20 cellular contexts compared by ENCODE assay signal in the genomic region with DNA sequence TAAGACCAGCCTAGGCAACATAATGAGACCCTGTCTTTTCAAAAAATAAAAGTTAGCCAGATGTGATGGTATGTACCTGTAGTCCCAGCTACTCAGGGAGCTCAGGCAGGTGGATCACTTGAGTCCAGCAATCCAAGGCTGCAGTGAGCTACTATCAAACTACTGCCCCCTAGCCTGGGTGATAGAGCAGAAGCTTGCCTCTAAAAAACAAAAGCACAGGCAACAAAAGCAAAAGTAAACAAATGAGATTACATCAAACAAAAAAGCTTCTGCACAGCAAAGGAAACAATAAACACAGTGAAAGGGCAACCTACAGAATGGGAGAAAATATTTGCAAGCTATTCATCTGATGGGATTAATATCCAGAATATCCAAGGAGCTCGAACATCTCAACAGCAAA.
"Had no signal": no experiment of that assay in that cellular context is flagged by ENCODE, and none has a peak within 500 bp of the region (broad histone marks: within the 10 kb centered on the region; RNA-seq: fewer than 3 reads in every experiment).

No MANE protein-coding gene starts in this region.

- H3K27ac ChIP-seq: brain microvascular endothelial cell, colonic mucosa, ovary, psoas muscle, stomach, testis, upper lobe of left lung had no signal

- H3K4me1 ChIP-seq: colonic mucosa, psoas muscle, stomach, testis, upper lobe of left lung had no signal

- DNase-seq: activated CD4-positive, alpha-beta T cell treated with anti-CD3 and anti-CD28 coated beads, Interleukin-2, amount 10 ng/mL, durations not matched to agents 7 days and 5 days; activated CD8-positive, alpha-beta T cell treated with anti-CD3 and anti-CD28 coated beads, Interleukin-2, amount 10 ng/mL, durations not matched to agents 7 days and 5 days; activated naive CD4-positive, alpha-beta T cell treated with anti-CD3 and anti-CD28 coated beads for 36 hours; activated T-cell treated with anti-CD3 and anti-CD28 coated beads, Interleukin-2, amount 50 U/mL, for 24 hours; aorta; brain microvascular endothelial cell; central memory CD4-positive, alpha-beta T cell; colonic mucosa; naive thymus-derived CD4-positive, alpha-beta T cell; ovary; psoas muscle; stimulated activated CD4-positive, alpha-beta T cell treated with anti-CD3 and anti-CD28 coated beads, Interleukin-4, amount 100 ng/mL, for 24 hours; stomach; testis; upper lobe of left lung had no signal

- H3K4me3 Mint-ChIP-seq: activated CD4-positive, alpha-beta T cell treated with anti-CD3 and anti-CD28 coated beads, Interleukin-2, amount 10 ng/mL, durations not matched to agents 7 days and 5 days; activated CD8-positive, alpha-beta T cell treated with anti-CD3 and anti-CD28 coated beads, Interleukin-2, amount 10 ng/mL, durations not matched to agents 7 days and 5 days; activated naive CD4-positive, alpha-beta T cell treated with anti-CD3 and anti-CD28 coated beads for 36 hours; activated T-cell treated with anti-CD3 and anti-CD28 coated beads, Interleukin-2, amount 50 U/mL, for 24 hours; memory B cell; naive thymus-derived CD4-positive, alpha-beta T cell; stimulated activated effector memory CD8-positive, alpha-beta T cell treated with anti-CD3 and anti-CD28 coated beads, Interleukin-12 subunit alpha, Interleukin-12 subunit beta, amount 100 ng/mL, for 72 hours had no signal

- H3K4me3 ChIP-seq: colonic mucosa, ovary, psoas muscle, smooth muscle cell, stomach, testis, upper lobe of left lung had no signal

- H3K9me3 ChIP-seq: colonic mucosa, ovary, psoas muscle, stomach, testis, upper lobe of left lung had no signal

- H3K4me1 Mint-ChIP-seq: activated CD4-positive, alpha-beta T cell treated with anti-CD3 and anti-CD28 coated beads, Interleukin-2, amount 10 ng/mL, durations not matched to agents 7 days and 5 days; memory B cell; naive thymus-derived CD4-positive, alpha-beta T cell; stimulated activated effector memory CD8-positive, alpha-beta T cell treated with anti-CD3 and anti-CD28 coated beads, Interleukin-12 subunit alpha, Interleukin-12 subunit beta, amount 100 ng/mL, for 72 hours had no signal

- H3K9me3 Mint-ChIP-seq: activated CD4-positive, alpha-beta T cell treated with anti-CD3 and anti-CD28 coated beads, Interleukin-2, amount 10 ng/mL, durations not matched to agents 7 days and 5 days; activated naive CD4-positive, alpha-beta T cell treated with anti-CD3 and anti-CD28 coated beads for 36 hours; memory B cell; stimulated activated effector memory CD8-positive, alpha-beta T cell treated with anti-CD3 and anti-CD28 coated beads, Interleukin-12 subunit alpha, Interleukin-12 subunit beta, amount 100 ng/mL, for 72 hours had no signal

- H3K27me3 Mint-ChIP-seq: memory B cell had no signal

- H3K27me3 ChIP-seq: brain microvascular endothelial cell, colonic mucosa, ovary, stomach, testis, upper lobe of left lung had no signal

- H3K36me3 Mint-ChIP-seq: memory B cell; stimulated activated effector memory CD8-positive, alpha-beta T cell treated with anti-CD3 and anti-CD28 coated beads, Interleukin-12 subunit alpha, Interleukin-12 subunit beta, amount 100 ng/mL, for 72 hours had no signal

- H3K4me2 ChIP-seq: smooth muscle cell had no signal

- H3K27ac Mint-ChIP-seq: activated CD4-positive, alpha-beta T cell treated with anti-CD3 and anti-CD28 coated beads, Interleukin-2, amount 10 ng/mL, durations not matched to agents 7 days and 5 days; activated CD8-positive, alpha-beta T cell treated with anti-CD3 and anti-CD28 coated beads, Interleukin-2, amount 10 ng/mL, durations not matched to agents 7 days and 5 days; activated naive CD4-positive, alpha-beta T cell treated with anti-CD3 and anti-CD28 coated beads for 36 hours; activated T-cell treated with anti-CD3 and anti-CD28 coated beads, Interleukin-2, amount 50 U/mL, for 24 hours; memory B cell; naive thymus-derived CD4-positive, alpha-beta T cell; stimulated activated effector memory CD8-positive, alpha-beta T cell treated with anti-CD3 and anti-CD28 coated beads, Interleukin-12 subunit alpha, Interleukin-12 subunit beta, amount 100 ng/mL, for 72 hours had no signal

- ATAC-seq: activated CD4-positive, CD25-positive, alpha-beta regulatory T cell treated with anti-CD3 and anti-CD28 coated beads, Interleukin-2, amount 50 U/mL, for 24 hours; activated CD8-positive, alpha-beta T cell treated with anti-CD3 and anti-CD28 coated beads, Interleukin-2, amount 10 ng/mL, durations not matched to agents 7 days and 5 days; naive thymus-derived CD4-positive, alpha-beta T cell; psoas muscle; sciatic nerve; stimulated activated effector memory CD8-positive, alpha-beta T cell treated with anti-CD3 and anti-CD28 coated beads, Interleukin-12 subunit alpha, Interleukin-12 subunit beta, amount 100 ng/mL, for 72 hours had no signal

- H3K36me3 ChIP-seq: brain microvascular endothelial cell, colonic mucosa, ovary, stomach, upper lobe of left lung had no signal
